ENCODE assay signal across 1 cellular context in genomic region chr17:39244600-39245570, GRCh38.
TF ChIP-seq lines count a peak whose summit lies in the region.

No MANE protein-coding gene starts in this region.

TF ChIP-seq in K562, 482 proteins besides CTCF, POLR2A, EP300 and RAD21 (continues in another document):
- TF ChIP-seq TRIM28 (IDR thresholded peaks at IDR 0.05) (no peak), DMBX1 (CRISPR knock-in tag; IDR thresholded peaks at IDR 0.05; ENCODE audit: borderline replicate concordance) (no peak), GABPA (tag; conservative IDR thresholded peaks at IDR 0.05; ENCODE audit: low read depth) (no peak), MTF1 (CRISPR knock-in tag; IDR thresholded peaks at IDR 0.05; ENCODE audit: borderline replicate concordance) (no peak), DEAF1 (CRISPR knock-in tag; IDR thresholded peaks at IDR 0.05) (peak; percentile 64; the same call in 1 of the 2 replicates), BHLHE40 (IDR thresholded peaks at IDR 0.05; ENCODE audit: low read length) (no peak), PPARD (CRISPR knock-in tag; IDR thresholded peaks at IDR 0.05) (no peak), PRDM10 (IDR thresholded peaks at IDR 0.05; ENCODE audit: partially characterized antibody) (peak; percentile 72), RFX1 (IDR thresholded peaks at IDR 0.05) (no peak), STAT6 (CRISPR knock-in tag; IDR thresholded peaks at IDR 0.05) (no peak), CC2D1A (IDR thresholded peaks at IDR 0.05) (peak; percentile 62; the same call in 1 of the 2 replicates), ARID3A (IDR thresholded peaks at IDR 0.05; ENCODE audit: borderline replicate concordance, low read depth, low read length) (peak; percentile 83; the same call in 1 of the 2 replicates), KDM1A (IDR thresholded peaks at IDR 0.05) (peak in 1 of 2 experiments; percentile 81; a peak in 2 of 4 replicates), HLTF (IDR thresholded peaks at IDR 0.05) (no peak), CBFB (CRISPR knock-in tag; IDR thresholded peaks at IDR 0.05) (no peak), HDAC2 (IDR thresholded peaks at IDR 0.05) (peak; percentile 49; the same call in 1 of the 2 replicates), GTF2F1 (IDR thresholded peaks at IDR 0.05; ENCODE audit: low read depth, low read length) (no peak), GTF2E2 (tag; IDR thresholded peaks at IDR 0.05) (no peak), VEZF1 (CRISPR knock-in tag; IDR thresholded peaks at IDR 0.05) (peak; percentile 61), ZNF57 (CRISPR knock-in tag; IDR thresholded peaks at IDR 0.05) (no peak), STAG1 (CRISPR knock-in tag; IDR thresholded peaks at IDR 0.05; ENCODE audit: borderline replicate concordance) (peak; percentile 17; the same call in 1 of the 2 replicates), ATF7 (IDR thresholded peaks at IDR 0.05) (peak; percentile 41; the same call in 1 of the 2 replicates), ARID2 (IDR thresholded peaks at IDR 0.05) (peak; percentile 49; the same call in 1 of the 2 replicates), CTBP1 (IDR thresholded peaks at IDR 0.05; ENCODE audit: borderline replicate concordance) (peak; percentile 60; the same call in 1 of the 2 replicates), RBM25 (IDR thresholded peaks at IDR 0.05; ENCODE audit: low read depth, low read length, severe bottlenecking) (peak; percentile 89), SPI1 (IDR thresholded peaks at IDR 0.05; ENCODE audit: borderline replicate concordance, low read depth, low read length) (peak; percentile 32; the same call in 1 of the 2 replicates), SRSF9 (IDR thresholded peaks at IDR 0.05; ENCODE audit: borderline replicate concordance, low read depth, low read length) (no peak), GATAD2B (IDR thresholded peaks at IDR 0.05; ENCODE audit: borderline replicate concordance) (no peak), MAFF (IDR thresholded peaks at IDR 0.05; ENCODE audit: low read length) (no peak), ZFP36 (IDR thresholded peaks at IDR 0.05; ENCODE audit: low read depth, low read length, partially characterized antibody) (peak; percentile 78), XRCC5 (IDR thresholded peaks at IDR 0.05; ENCODE audit: low read depth, low read length) (peak; percentile 62; the same call in 1 of the 2 replicates), BMI1 (IDR thresholded peaks at IDR 0.05; ENCODE audit: low read length) (no peak; the same call in 1 of the 2 replicates), ZFX (CRISPR knock-in tag; IDR thresholded peaks at IDR 0.05) (no peak), CREM (IDR thresholded peaks at IDR 0.05; ENCODE audit: low read depth) (0 out of 2 replicates have a peak, but pooled peaks have one; percentile 32), JUND (IDR thresholded peaks at IDR 0.05; ENCODE audit: borderline replicate concordance, low read depth, low read length) (peak; percentile 37; the same call in 1 of the 2 replicates), JUND (tag; IDR thresholded peaks at IDR 0.05; ENCODE audit: borderline replicate concordance, low read depth, low read length) (no peak), MTA3 (IDR thresholded peaks at IDR 0.05; ENCODE audit: borderline replicate concordance) (0 out of 2 replicates have a peak, but pooled peaks have one; percentile 38), KLF16 (IDR thresholded peaks at IDR 0.05) (peak; percentile 67), ZNF263 (CRISPR knock-in tag; IDR thresholded peaks at IDR 0.05; ENCODE audit: borderline replicate concordance) (peak; percentile 15; the same call in 1 of the 2 replicates), FOXP1 (CRISPR knock-in tag; IDR thresholded peaks at IDR 0.05) (no peak), ARNT (IDR thresholded peaks at IDR 0.05) (peak in 1 of 2 experiments; percentile 60; a peak in 1 of 4 replicates), PURB (CRISPR knock-in tag; IDR thresholded peaks at IDR 0.05; ENCODE audit: low read depth) (no peak), SMC3 (conservative IDR thresholded peaks at IDR 0.05; ENCODE audit: insufficient read depth, low read depth, low read length) (peak; percentile 90), IRF2 (CRISPR knock-in tag; IDR thresholded peaks at IDR 0.05) (no peak), TFAP4 (CRISPR knock-in tag; IDR thresholded peaks at IDR 0.05; ENCODE audit: borderline replicate concordance) (peak; percentile 45; the same call in 1 of the 2 replicates), ZNF398 (CRISPR knock-in tag; IDR thresholded peaks at IDR 0.05) (no peak), KAT7 (CRISPR knock-in tag; IDR thresholded peaks at IDR 0.05; ENCODE audit: borderline replicate concordance) (0 out of 2 replicates have a peak, but pooled peaks have one; percentile 30), HMBOX1 (IDR thresholded peaks at IDR 0.05) (no peak), NFIC (IDR thresholded peaks at IDR 0.05) (no peak)
